ENCODE assay signal across 12 cellular contexts in genomic region chr6:17869010-17869752, GRCh38.
DNase-seq lines count a peak whose midpoint lies in the region; ATAC-seq and TF ChIP-seq lines count a peak whose summit lies in the region.
"Had no signal": no experiment of that assay in that cellular context is flagged by ENCODE, and none has a peak within 500 bp of the region (broad histone marks: within the 10 kb centered on the region; RNA-seq: fewer than 3 reads in every experiment).

No MANE protein-coding gene starts in this region.

- H4K20me1 ChIP-seq in PC-3 (ENCODE audit: low read length) = no peaks in the 10 kb centered on the region

- no peaks in the 10 kb centered on the region for H3K36me3 ChIP-seq in PC-3 (ENCODE audit: low read depth, low read length)

- no peaks in the 10 kb centered on the region; the same call in 1 of the 2 replicates for H3K79me2 ChIP-seq in PC-3 (ENCODE audit: low read length)

- no peaks in the 10 kb centered on the region for H3K27me3 ChIP-seq in PC-3 (ENCODE audit: low read length)

- intact Hi-C loops in PC-3 (cut with micrococcal nuclease) = loop anchor here (10.0 kb wide), 1 partner anchor 376 kb away; no protein-coding TSS in a partner anchor

- no TSS peak for BruUV-seq in PC-3 (replicated peaks; lab: Mats Ljungman, UMichigan)

- peak overlapping the region; percentile 62 for H3K4me2 ChIP-seq in PC-3 (ENCODE audit: low read length)

- peak overlapping the region; percentile 12; the same call in 1 of the 2 replicates for H3K9ac ChIP-seq in PC-3 (ENCODE audit: low read length)

- POLR2A ChIA-PET in PC-3 (lab: Charles Lee; ENCODE audit: unreplicated experiment) = no interaction called here

- DNase-seq in COLO829 (ENCODE audit: low spot score) (peak; percentile 86), PC-3 (peak; percentile 90), epidermal melanocyte (ENCODE audit: insufficient read length, low spot score) (peak; percentile 55), myocyte (ENCODE audit: low read depth) (peak; percentile 75), NOMO-1 treated with DMSO at 0.1 percent for 48 hours (lab: John Stamatoyannopoulos, UW; ENCODE audit: unreplicated experiment) (no peak), NOMO-1 treated with dmso at 0.1 percent for 144 hours (lab: John Stamatoyannopoulos, UW; ENCODE audit: unreplicated experiment) (no peak), SW 1271 (lab: John Stamatoyannopoulos, UW) (no peak)
- DNase-seq: activated CD4-positive, alpha-beta T cell treated with anti-CD3 and anti-CD28 coated beads, Interleukin-2, amount 50 U/mL, for 48 hours; NCI-H1417 treated with DMSO at 0.1 percent for 48 hours; trophoblast cell had no signal

- H3K9me3 ChIP-seq in PC-3 (ENCODE audit: low read length) = no peaks in the 10 kb centered on the region

- peak overlapping the region; percentile 38; the same call in 1 of the 2 replicates for H3K4me3 ChIP-seq in PC-3 (ENCODE audit: low read length)

- H2AFZ ChIP-seq in PC-3 (ENCODE audit: low read length) = peak overlapping the region; percentile 58

- TF ChIP-seq CTCF in PC-3 (conservative IDR thresholded peaks at IDR 0.05; ENCODE audit: low read depth, low read length) = no peak

- peak overlapping the region; percentile 96 for H3K27ac ChIP-seq in PC-3 (ENCODE audit: low read length)

- H3K9me2 ChIP-seq in PC-3 (replicated peaks; ENCODE audit: low read length) = no peaks in the 10 kb centered on the region

- H3F3A ChIP-seq in PC-3 (ENCODE audit: low read length, unreplicated experiment) = peaks cover 24% of the 10 kb centered on the region

- CTCF ChIA-PET in PC-3 (lab: Charles Lee) = no interaction called here

- ATAC-seq in PC-3 (peak; percentile 10), GM21367 (IDR thresholded peaks at IDR 0.05; ENCODE audit: unreplicated experiment) (no peak)
- ATAC-seq: natural killer cell treated with Interleukin-12 subunit alpha and Interleukin-12 subunit beta and Interleukin-15 and Interleukin-18, amount 100 ng/mL, for 72 hours had no signal

- H3K4me1 ChIP-seq in PC-3 (ENCODE audit: insufficient read depth, low read length) = peaks cover 55% of the 10 kb centered on the region

Comparison
In these comparisons a context has a peak if more than half of its experiments do, and no peak if none do; other contexts are left out.
1. DNase-seq: peak in COLO829 (single experiment), PC-3 (single experiment), epidermal melanocyte (single experiment) and myocyte (single experiment); none in NOMO-1 treated with DMSO at 0.1 percent for 48 hours (single experiment), NOMO-1 treated with dmso at 0.1 percent for 144 hours (single experiment) and SW 1271 (0 of 2).